Comparison of ENCODE assay signal across 26 cellular contexts in the genomic region with DNA sequence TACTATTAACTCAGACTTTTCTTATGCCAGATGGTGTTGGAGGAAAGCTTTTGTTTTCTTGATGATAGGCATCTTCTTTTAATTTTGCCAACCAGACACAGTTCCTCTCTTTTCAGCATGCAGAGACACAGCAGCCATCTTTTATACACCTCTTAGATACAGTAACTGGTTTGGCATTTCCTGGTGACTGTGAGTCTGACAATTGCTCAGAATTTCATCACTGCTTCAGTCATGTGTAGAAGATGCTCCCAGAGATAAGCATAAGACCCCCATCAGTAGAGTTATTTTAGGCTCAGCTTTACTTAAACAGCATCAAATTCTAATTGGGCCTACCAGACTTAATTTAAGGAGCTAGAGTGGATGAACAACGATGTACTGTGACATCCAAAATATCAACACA.
DNase-seq lines count a peak whose midpoint lies in the region; ATAC-seq, FAIRE-seq and TF ChIP-seq lines count a peak whose summit lies in the region.
"Had no signal": no experiment of that assay in that cellular context is flagged by ENCODE, and none has a peak within 500 bp of the region (broad histone marks: within the 10 kb centered on the region; RNA-seq: fewer than 3 reads in every experiment).

No MANE protein-coding gene starts in this region.

- ATAC-seq in gastroesophageal sphincter = no peak
- ATAC-seq in HG03108 (IDR thresholded peaks at IDR 0.05; ENCODE audit: unreplicated experiment) = no peak
- ATAC-seq: left colon; natural killer cell treated with Interleukin-12 subunit alpha and Interleukin-12 subunit beta and Interleukin-15 and Interleukin-18, amount 100 ng/mL, for 72 hours; pancreas; stimulated activated effector memory CD8-positive, alpha-beta T cell treated with anti-CD3 and anti-CD28 coated beads, Interleukin-12 subunit alpha, Interleukin-12 subunit beta, amount 100 ng/mL, for 72 hours had no signal

- H3K27ac Mint-ChIP-seq in immature natural killer cell = no peak overlapping the region
- H3K27ac Mint-ChIP-seq: CD8-positive, alpha-beta memory T cell; mesothelial cell of epicardium; natural killer cell treated with Interleukin-12 subunit alpha and Interleukin-12 subunit beta and Interleukin-15 and Interleukin-18, amount 100 ng/mL, for 72 hours; stimulated activated effector memory CD8-positive, alpha-beta T cell treated with anti-CD3 and anti-CD28 coated beads, Interleukin-12 subunit alpha, Interleukin-12 subunit beta, amount 100 ng/mL, for 72 hours had no signal

- WGBS in gastroesophageal sphincter (ENCODE audit: low coverage in 1 of 2), 2 donors = 73 to 100% methylated on average over 1 of the region's 1 CpG
- WGBS in sigmoid colon, 2 donors = 90 to 93% methylated on average over 1 of the region's 1 CpG

- peak; percentile 1 for DNase-seq in AG09309 (ENCODE audit: low read depth)
- peak; percentile 53 for DNase-seq in HS-5 (ENCODE audit: low read depth)
- DNase-seq in bronchial epithelial cell (ENCODE audit: low read depth) = peak; percentile 38
- peak; percentile 7 for DNase-seq in kidney glomerular epithelial cell (lab: John Stamatoyannopoulos, UW)
- DNase-seq in immature natural killer cell = no peak
- no peak for DNase-seq in sigmoid colon
- DNase-seq: activated CD4-positive, alpha-beta T cell treated with anti-CD3 and anti-CD28 coated beads for 48 hours; activated CD8-positive, alpha-beta memory T cell treated with anti-CD3 and anti-CD28 coated beads, Interleukin-2, amount 50 U/mL, for 4 hours; activated effector memory CD4-positive, alpha-beta T cell treated with Interleukin-2 at 50 U/mL for 16 hours; CD8-positive, alpha-beta memory T cell; colonic mucosa; DND-41; foreskin melanocyte; KG1; left colon; NCI-H1694; NCI-H748 treated with DMSO at 0.1 percent for 48 hours; pancreas; SHP77 treated with DMSO at 0.1 percent for 48 hours; T-helper 1 cell had no signal

- TF ChIP-seq EP300 in gastroesophageal sphincter (IDR thresholded peaks at IDR 0.05) (no peak), sigmoid colon (IDR thresholded peaks at IDR 0.05) (no peak)

- intact Hi-C loops in sigmoid colon (cut with DNase I) = no loop called here

- H3K27me3 ChIP-seq in bronchial epithelial cell (ENCODE audit: control insufficient read depth, insufficient read depth, low read length) = no peaks in the 10 kb centered on the region
- H3K27me3 ChIP-seq in gastroesophageal sphincter = no peaks in the 10 kb centered on the region
- H3K27me3 ChIP-seq in sigmoid colon = no peaks in the 10 kb centered on the region
- H3K27me3 ChIP-seq: colonic mucosa, suprapubic skin had no signal

- H3K4me3 Mint-ChIP-seq in immature natural killer cell = no peak overlapping the region
- H3K4me3 Mint-ChIP-seq: CD8-positive, alpha-beta memory T cell; mesothelial cell of epicardium; natural killer cell treated with Interleukin-12 subunit alpha and Interleukin-12 subunit beta and Interleukin-15 and Interleukin-18, amount 100 ng/mL, for 72 hours; stimulated activated effector memory CD8-positive, alpha-beta T cell treated with anti-CD3 and anti-CD28 coated beads, Interleukin-12 subunit alpha, Interleukin-12 subunit beta, amount 100 ng/mL, for 72 hours had no signal

- no peak for FAIRE-seq in bronchial epithelial cell (lab: Jason Lieb, UNC)
- FAIRE-seq: pancreas had no signal

- H3K36me3 Mint-ChIP-seq in immature natural killer cell = no peaks in the 10 kb centered on the region
- H3K36me3 Mint-ChIP-seq: CD8-positive, alpha-beta memory T cell; mesothelial cell of epicardium; natural killer cell treated with Interleukin-12 subunit alpha and Interleukin-12 subunit beta and Interleukin-15 and Interleukin-18, amount 100 ng/mL, for 72 hours; stimulated activated effector memory CD8-positive, alpha-beta T cell treated with anti-CD3 and anti-CD28 coated beads, Interleukin-12 subunit alpha, Interleukin-12 subunit beta, amount 100 ng/mL, for 72 hours had no signal

- TF ChIP-seq CTCF in AG09309 (IDR thresholded peaks at IDR 0.05; ENCODE audit: control insufficient read depth, insufficient read depth, low read depth, low read length, missing control alignments) (no peak), bronchial epithelial cell (IDR thresholded peaks at IDR 0.05; ENCODE audit: insufficient read depth, low read length, severe bottlenecking) (no peak), gastroesophageal sphincter (IDR thresholded peaks at IDR 0.05) (no peak), sigmoid colon (IDR thresholded peaks at IDR 0.05) (no peak)

- no peaks in the 10 kb centered on the region for H3K27me3 Mint-ChIP-seq in immature natural killer cell (ENCODE audit: low read depth in 3 of 3)
- H3K27me3 Mint-ChIP-seq: CD8-positive, alpha-beta memory T cell; natural killer cell treated with Interleukin-12 subunit alpha and Interleukin-12 subunit beta and Interleukin-15 and Interleukin-18, amount 100 ng/mL, for 72 hours had no signal

- H3K9me3 Mint-ChIP-seq in immature natural killer cell = peaks cover 0 to 34% (median 12%) of the 10 kb centered on the region in 6 donors
- H3K9me3 Mint-ChIP-seq: mesothelial cell of epicardium had no signal

- H3K9me3 ChIP-seq in gastroesophageal sphincter (no peaks in the 10 kb centered on the region), sigmoid colon (no peaks in the 10 kb centered on the region)
- H3K9me3 ChIP-seq: colonic mucosa, pancreas, suprapubic skin had no signal

- H3K4me1 ChIP-seq in gastroesophageal sphincter = no peaks in the 10 kb centered on the region
- H3K4me1 ChIP-seq in sigmoid colon = no peaks in the 10 kb centered on the region
- H3K4me1 ChIP-seq: colonic mucosa, pancreas had no signal

- no peak for TF ChIP-seq POLR2A in gastroesophageal sphincter (IDR thresholded peaks at IDR 0.05)
- TF ChIP-seq POLR2A in sigmoid colon (IDR thresholded peaks at IDR 0.05) = no peak

- H3K36me3 ChIP-seq in bronchial epithelial cell (ENCODE audit: control insufficient read depth, insufficient read depth, low read length) = no peaks in the 10 kb centered on the region
- H3K36me3 ChIP-seq in gastroesophageal sphincter = no peaks in the 10 kb centered on the region
- H3K36me3 ChIP-seq in sigmoid colon = no peaks in the 10 kb centered on the region
- H3K36me3 ChIP-seq: colonic mucosa, pancreas, suprapubic skin had no signal

- no peaks in the 10 kb centered on the region for H3K4me1 Mint-ChIP-seq in immature natural killer cell
- H3K4me1 Mint-ChIP-seq: CD8-positive, alpha-beta memory T cell; stimulated activated effector memory CD8-positive, alpha-beta T cell treated with anti-CD3 and anti-CD28 coated beads, Interleukin-12 subunit alpha, Interleukin-12 subunit beta, amount 100 ng/mL, for 72 hours had no signal

- H3K4me3 ChIP-seq in AG09309 (ENCODE audit: control insufficient read depth, low read depth, low read length) (no peak overlapping the region), bronchial epithelial cell (ENCODE audit: low read depth, low read length) (no peak overlapping the region), gastroesophageal sphincter (no peak overlapping the region), sigmoid colon (no peak overlapping the region)
- H3K4me3 ChIP-seq: colonic mucosa, pancreas, suprapubic skin had no signal

- H3K27ac ChIP-seq in gastroesophageal sphincter (no peak overlapping the region), sigmoid colon (no peak overlapping the region)
- H3K27ac ChIP-seq: colonic mucosa, pancreas, suprapubic skin had no signal

Comparison
In these comparisons a context has a peak if more than half of its experiments do, and no peak if none do; other contexts are left out.
1. DNase-seq: peak in AG09309 (single experiment), HS-5 (single experiment), bronchial epithelial cell (single experiment) and kidney glomerular epithelial cell (single experiment); none in immature natural killer cell (0 of 3) and sigmoid colon (single experiment).